In genomic region chr17:9529033-9529748, GRCh38 we compare ENCODE assay signal across 7 cellular contexts. TPM values are rescaled to one million over a fixed set of nuclear protein-coding genes. Genes with fewer than 3 reads are reported as not detected.
DNase-seq lines count a peak whose midpoint lies in the region; ATAC-seq and TF ChIP-seq lines count a peak whose summit lies in the region.

No MANE protein-coding gene starts in this region.

- TF ChIP-seq POLR2A in upper lobe of left lung (IDR thresholded peaks at IDR 0.05), result no peak

- no TSS peak for BruUV-seq in mammary epithelial cell (replicated peaks; lab: Mats Ljungman, UMichigan)

- TF ChIP-seq RAD21 in Ishikawa (IDR thresholded peaks at IDR 0.05; ENCODE audit: low read depth), result peak; percentile 62

- TF ChIP-seq EP300 in Ishikawa (IDR thresholded peaks at IDR 0.05; ENCODE audit: borderline replicate concordance) (no peak), upper lobe of left lung (IDR thresholded peaks at IDR 0.05) (no peak)

- peaks cover 34% of the 10 kb centered on the region for H3K36me3 Mint-ChIP-seq in nephron progenitor cell (ENCODE audit: low read depth)

- peak; percentile 34 to 59 for TF ChIP-seq CTCF in mammary epithelial cell (conservative IDR thresholded peaks at IDR 0.05 in 1 of 2, IDR thresholded peaks at IDR 0.05 in 1 of 2; ENCODE audit: extremely low read depth in 1 of 2, insufficient read depth in 1 of 2, low read depth in 1 of 2, low read length in 2 of 2)
- TF ChIP-seq CTCF in nephron progenitor cell (IDR thresholded peaks at IDR 0.05), result peak; percentile 60
- TF ChIP-seq CTCF in upper lobe of left lung (IDR thresholded peaks at IDR 0.05), result peak in 2 of 6 experiments; percentile 10 to 17

- no peaks in the 10 kb centered on the region for H3K9me3 ChIP-seq in mammary epithelial cell (replicated peaks; ENCODE audit: insufficient read depth, low read length)
- H3K9me3 ChIP-seq in upper lobe of left lung, result no peaks in the 10 kb centered on the region

- DNase-seq in GM03348 (ENCODE audit: low spot score), result peak; percentile 63
- peak; percentile 8 for DNase-seq in mammary epithelial cell
- no peak for DNase-seq in nephron progenitor cell
- no peak for DNase-seq in upper lobe of left lung
- DNase-seq in activated CD4-positive, alpha-beta T cell treated with anti-CD3 and anti-CD28 coated beads for 48 hours, result no peak
- DNase-seq in DMS153 treated with DMSO at 0.1 percent for 48 hours (lab: John Stamatoyannopoulos, UW; ENCODE audit: unreplicated experiment), result no peak

- H3K4me2 ChIP-seq in mammary epithelial cell (ENCODE audit: insufficient read depth, low read depth, low read length), result no peak overlapping the region

- in situ Hi-C loops in mammary epithelial cell (cut with MboI; ENCODE audit: low sequenced_read_pairs in 2 of 2), result no loop called here

- H4K20me1 ChIP-seq in mammary epithelial cell (ENCODE audit: insufficient read depth, low read length), result no peaks in the 10 kb centered on the region

- WGBS in mammary epithelial cell (ENCODE audit: low coverage, missing lambda C conversion rate), result 82% methylated on average over 4 of the region's 5 CpGs
- WGBS in upper lobe of left lung, 2 donors, result 67 to 85% methylated on average over 4 to 5 of the region's 5 CpGs

- no peaks in the 10 kb centered on the region for H3K27me3 Mint-ChIP-seq in nephron progenitor cell (ENCODE audit: low read depth, poor library complexity)

- H3K27me3 ChIP-seq in mammary epithelial cell (ENCODE audit: insufficient read depth, low read length) (no peaks in the 10 kb centered on the region), upper lobe of left lung (no peaks in the 10 kb centered on the region)

- H3K4me3 ChIP-seq in mammary epithelial cell (replicated peaks in 1 of 3; ENCODE audit: insufficient read depth in 1 of 3, low read depth in 2 of 3, low read length in 3 of 3) (no peak overlapping the region), upper lobe of left lung (no peak overlapping the region)

- H3K27ac Mint-ChIP-seq in nephron progenitor cell, result no peak overlapping the region

- H3K9ac ChIP-seq in mammary epithelial cell (ENCODE audit: insufficient read depth, low read length), result no peak overlapping the region

- H3K4me1 ChIP-seq in mammary epithelial cell (ENCODE audit: insufficient read depth, low read length) (no peaks in the 10 kb centered on the region), upper lobe of left lung (no peaks in the 10 kb centered on the region)

- intact Hi-C loops in mammary epithelial cell (cut with micrococcal nuclease), result no loop called here

- CTCF ChIA-PET in mammary epithelial cell (lab: Charles Lee; ENCODE audit: low non-redundant PET), result interaction anchor here (0.6 kb wide), 1 partner anchor 40 kb away, joined by 3 read pairs; no protein-coding TSS in a partner anchor

- peaks cover 17% of the 10 kb centered on the region for H3K9me3 Mint-ChIP-seq in nephron progenitor cell

- dilution Hi-C loops in mammary epithelial cell (cut with HindIII; ENCODE audit: low sequenced_read_pairs), result no loop called here

- no peak overlapping the region for H2AFZ ChIP-seq in mammary epithelial cell (ENCODE audit: low read depth, low read length)

- ATAC-seq in upper lobe of left lung (ENCODE audit: low FRiP score in 2 of 2), result no peak

- H3K4me3 Mint-ChIP-seq in nephron progenitor cell, result no peak overlapping the region

- H3K36me3 ChIP-seq in mammary epithelial cell (ENCODE audit: insufficient read depth, low read length), result no peaks in the 10 kb centered on the region
- no peaks in the 10 kb centered on the region for H3K36me3 ChIP-seq in upper lobe of left lung

- no peak overlapping the region for H3K27ac ChIP-seq in mammary epithelial cell (ENCODE audit: insufficient read depth, low read depth, low read length)
- no peak overlapping the region for H3K27ac ChIP-seq in upper lobe of left lung

- H3K79me2 ChIP-seq in mammary epithelial cell (ENCODE audit: insufficient read depth, low read length), result no peaks in the 10 kb centered on the region

- peaks cover 25% of the 10 kb centered on the region for H3K4me1 Mint-ChIP-seq in nephron progenitor cell

TF ChIP-seq in Ishikawa, 13 proteins besides CTCF, POLR2A, EP300 and RAD21:
- TF ChIP-seq YY1 (IDR thresholded peaks at IDR 0.05; ENCODE audit: low read depth) (no peak), MAX (IDR thresholded peaks at IDR 0.05) (no peak), ZBTB7A (IDR thresholded peaks at IDR 0.05; ENCODE audit: low read depth) (no peak), USF1 (IDR thresholded peaks at IDR 0.05) (no peak), FOXM1 (IDR thresholded peaks at IDR 0.05; ENCODE audit: borderline replicate concordance, low read depth) (no peak), CEBPB (IDR thresholded peaks at IDR 0.05) (no peak), TEAD4 (IDR thresholded peaks at IDR 0.05) (no peak), EGR1 (IDR thresholded peaks at IDR 0.05) (no peak), NFIC (IDR thresholded peaks at IDR 0.05) (no peak)

RNA-seq across cellular contexts. Expression of gene STX8, which starts 46.4 kb away (rescaled TPM):
- total RNA-seq in mammary epithelial cell (10 to 100 TPM; 45.3 to 49.1 TPM), upper lobe of left lung (100 to 1,000 TPM in 1 of 6 donors, 10 to 100 TPM in 5; 39.2 to 138 (median 52.3) TPM)
- polyA plus RNA-seq in mammary epithelial cell, result 48.4 TPM
- 139 TPM for polyA minus RNA-seq in mammary epithelial cell

RNA-seq across cellular contexts. Expression of gene CFAP52, which starts 47.3 kb away (rescaled TPM):
- total RNA-seq in mammary epithelial cell (not detected), upper lobe of left lung (10 to 100 TPM in 3 of 6 donors, 1 to 10 TPM in 2, under 1 TPM in 1; 0.72 to 69.0 (median 12.5) TPM)
- not detected for polyA plus RNA-seq in mammary epithelial cell
- not detected for polyA minus RNA-seq in mammary epithelial cell

Comparison
In these comparisons a context has a peak if more than half of its experiments do, and no peak if none do; other contexts are left out.
1. DNase-seq: peak in GM03348 (single experiment) and mammary epithelial cell (single experiment); none in nephron progenitor cell (single experiment), upper lobe of left lung (0 of 2), activated CD4-positive, alpha-beta T cell treated with anti-CD3 and anti-CD28 coated beads for 48 hours (single experiment) and DMS153 treated with DMSO at 0.1 percent for 48 hours (single experiment).